ENCODE assay signal across 1 cellular context in the genomic region with DNA sequence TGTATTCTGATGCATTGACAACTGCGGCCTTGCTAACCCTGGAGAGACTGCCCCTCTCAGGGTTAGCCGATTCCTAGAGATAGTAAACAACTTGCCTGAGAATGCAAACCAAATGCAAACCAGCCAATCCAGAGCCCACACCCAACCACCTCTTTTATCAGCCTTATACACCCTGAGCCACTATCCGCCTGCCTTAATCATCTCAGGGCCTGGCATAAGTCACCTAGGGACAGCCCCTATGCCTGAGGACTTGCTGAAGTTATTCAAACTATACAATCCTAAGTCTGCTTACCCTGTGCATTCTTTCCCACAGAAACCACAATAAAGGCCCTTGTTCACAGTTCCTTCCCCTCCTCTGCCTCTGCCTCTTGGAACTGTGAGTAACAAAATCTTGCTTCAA.
TF ChIP-seq lines count a peak whose summit lies in the region.

No MANE protein-coding gene starts in this region.

TF ChIP-seq in K562, 482 proteins besides CTCF, POLR2A, EP300 and RAD21 (continued from another document and continues in another):
- TF ChIP-seq DEAF1 (CRISPR knock-in tag; IDR thresholded peaks at IDR 0.05) = no peak
- TF ChIP-seq SIN3A (IDR thresholded peaks at IDR 0.05; ENCODE audit: borderline replicate concordance in 2 of 2, control insufficient read depth in 1 of 2, low read depth in 2 of 2, low read length in 2 of 2) = no peak
- no peak for TF ChIP-seq ZNF224 (CRISPR knock-in tag; IDR thresholded peaks at IDR 0.05)
- TF ChIP-seq YBX1 (IDR thresholded peaks at IDR 0.05) = no peak
- TF ChIP-seq ZNF592 (IDR thresholded peaks at IDR 0.05) = 0 out of 2 replicates have a peak, but pooled peaks have one; percentile 19
- TF ChIP-seq, protein P1, sequence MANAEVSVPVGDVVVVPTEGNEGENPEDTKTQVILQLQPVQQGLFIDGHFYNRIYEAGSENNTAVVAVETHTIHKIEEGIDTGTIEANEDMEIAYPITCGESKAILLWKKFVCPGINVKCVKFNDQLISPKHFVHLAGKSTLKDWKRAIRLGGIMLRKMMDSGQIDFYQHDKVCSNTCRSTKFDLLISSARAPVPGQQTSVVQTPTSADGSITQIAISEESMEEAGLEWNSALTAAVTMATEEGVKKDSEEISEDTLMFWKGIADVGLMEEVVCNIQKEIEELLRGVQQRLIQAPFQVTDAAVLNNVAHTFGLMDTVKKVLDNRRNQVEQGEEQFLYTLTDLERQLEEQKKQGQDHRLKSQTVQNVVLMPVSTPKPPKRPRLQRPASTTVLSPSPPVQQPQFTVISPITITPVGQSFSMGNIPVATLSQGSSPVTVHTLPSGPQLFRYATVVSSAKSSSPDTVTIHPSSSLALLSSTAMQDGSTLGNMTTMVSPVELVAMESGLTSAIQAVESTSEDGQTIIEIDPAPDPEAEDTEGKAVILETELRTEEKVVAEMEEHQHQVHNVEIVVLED (CRISPR knock-in tag; IDR thresholded peaks at IDR 0.05) = no peak
- TF ChIP-seq, protein P2, sequence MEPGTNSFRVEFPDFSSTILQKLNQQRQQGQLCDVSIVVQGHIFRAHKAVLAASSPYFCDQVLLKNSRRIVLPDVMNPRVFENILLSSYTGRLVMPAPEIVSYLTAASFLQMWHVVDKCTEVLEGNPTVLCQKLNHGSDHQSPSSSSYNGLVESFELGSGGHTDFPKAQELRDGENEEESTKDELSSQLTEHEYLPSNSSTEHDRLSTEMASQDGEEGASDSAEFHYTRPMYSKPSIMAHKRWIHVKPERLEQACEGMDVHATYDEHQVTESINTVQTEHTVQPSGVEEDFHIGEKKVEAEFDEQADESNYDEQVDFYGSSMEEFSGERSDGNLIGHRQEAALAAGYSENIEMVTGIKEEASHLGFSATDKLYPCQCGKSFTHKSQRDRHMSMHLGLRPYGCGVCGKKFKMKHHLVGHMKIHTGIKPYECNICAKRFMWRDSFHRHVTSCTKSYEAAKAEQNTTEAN (CRISPR knock-in tag; IDR thresholded peaks at IDR 0.05) = no peak
- peak; percentile 70; the same call in 1 of the 2 replicates for TF ChIP-seq TAL1 (IDR thresholded peaks at IDR 0.05)
- TF ChIP-seq ARID1B (IDR thresholded peaks at IDR 0.05) = peak; percentile 68
- TF ChIP-seq BRD9 (IDR thresholded peaks at IDR 0.05; ENCODE audit: low read depth, partially characterized antibody) = no peak
- TF ChIP-seq ZNF184 (CRISPR knock-in tag; IDR thresholded peaks at IDR 0.05) = no peak
- TF ChIP-seq ZSCAN29 (IDR thresholded peaks at IDR 0.05) = no peak
- TF ChIP-seq, protein P3, sequence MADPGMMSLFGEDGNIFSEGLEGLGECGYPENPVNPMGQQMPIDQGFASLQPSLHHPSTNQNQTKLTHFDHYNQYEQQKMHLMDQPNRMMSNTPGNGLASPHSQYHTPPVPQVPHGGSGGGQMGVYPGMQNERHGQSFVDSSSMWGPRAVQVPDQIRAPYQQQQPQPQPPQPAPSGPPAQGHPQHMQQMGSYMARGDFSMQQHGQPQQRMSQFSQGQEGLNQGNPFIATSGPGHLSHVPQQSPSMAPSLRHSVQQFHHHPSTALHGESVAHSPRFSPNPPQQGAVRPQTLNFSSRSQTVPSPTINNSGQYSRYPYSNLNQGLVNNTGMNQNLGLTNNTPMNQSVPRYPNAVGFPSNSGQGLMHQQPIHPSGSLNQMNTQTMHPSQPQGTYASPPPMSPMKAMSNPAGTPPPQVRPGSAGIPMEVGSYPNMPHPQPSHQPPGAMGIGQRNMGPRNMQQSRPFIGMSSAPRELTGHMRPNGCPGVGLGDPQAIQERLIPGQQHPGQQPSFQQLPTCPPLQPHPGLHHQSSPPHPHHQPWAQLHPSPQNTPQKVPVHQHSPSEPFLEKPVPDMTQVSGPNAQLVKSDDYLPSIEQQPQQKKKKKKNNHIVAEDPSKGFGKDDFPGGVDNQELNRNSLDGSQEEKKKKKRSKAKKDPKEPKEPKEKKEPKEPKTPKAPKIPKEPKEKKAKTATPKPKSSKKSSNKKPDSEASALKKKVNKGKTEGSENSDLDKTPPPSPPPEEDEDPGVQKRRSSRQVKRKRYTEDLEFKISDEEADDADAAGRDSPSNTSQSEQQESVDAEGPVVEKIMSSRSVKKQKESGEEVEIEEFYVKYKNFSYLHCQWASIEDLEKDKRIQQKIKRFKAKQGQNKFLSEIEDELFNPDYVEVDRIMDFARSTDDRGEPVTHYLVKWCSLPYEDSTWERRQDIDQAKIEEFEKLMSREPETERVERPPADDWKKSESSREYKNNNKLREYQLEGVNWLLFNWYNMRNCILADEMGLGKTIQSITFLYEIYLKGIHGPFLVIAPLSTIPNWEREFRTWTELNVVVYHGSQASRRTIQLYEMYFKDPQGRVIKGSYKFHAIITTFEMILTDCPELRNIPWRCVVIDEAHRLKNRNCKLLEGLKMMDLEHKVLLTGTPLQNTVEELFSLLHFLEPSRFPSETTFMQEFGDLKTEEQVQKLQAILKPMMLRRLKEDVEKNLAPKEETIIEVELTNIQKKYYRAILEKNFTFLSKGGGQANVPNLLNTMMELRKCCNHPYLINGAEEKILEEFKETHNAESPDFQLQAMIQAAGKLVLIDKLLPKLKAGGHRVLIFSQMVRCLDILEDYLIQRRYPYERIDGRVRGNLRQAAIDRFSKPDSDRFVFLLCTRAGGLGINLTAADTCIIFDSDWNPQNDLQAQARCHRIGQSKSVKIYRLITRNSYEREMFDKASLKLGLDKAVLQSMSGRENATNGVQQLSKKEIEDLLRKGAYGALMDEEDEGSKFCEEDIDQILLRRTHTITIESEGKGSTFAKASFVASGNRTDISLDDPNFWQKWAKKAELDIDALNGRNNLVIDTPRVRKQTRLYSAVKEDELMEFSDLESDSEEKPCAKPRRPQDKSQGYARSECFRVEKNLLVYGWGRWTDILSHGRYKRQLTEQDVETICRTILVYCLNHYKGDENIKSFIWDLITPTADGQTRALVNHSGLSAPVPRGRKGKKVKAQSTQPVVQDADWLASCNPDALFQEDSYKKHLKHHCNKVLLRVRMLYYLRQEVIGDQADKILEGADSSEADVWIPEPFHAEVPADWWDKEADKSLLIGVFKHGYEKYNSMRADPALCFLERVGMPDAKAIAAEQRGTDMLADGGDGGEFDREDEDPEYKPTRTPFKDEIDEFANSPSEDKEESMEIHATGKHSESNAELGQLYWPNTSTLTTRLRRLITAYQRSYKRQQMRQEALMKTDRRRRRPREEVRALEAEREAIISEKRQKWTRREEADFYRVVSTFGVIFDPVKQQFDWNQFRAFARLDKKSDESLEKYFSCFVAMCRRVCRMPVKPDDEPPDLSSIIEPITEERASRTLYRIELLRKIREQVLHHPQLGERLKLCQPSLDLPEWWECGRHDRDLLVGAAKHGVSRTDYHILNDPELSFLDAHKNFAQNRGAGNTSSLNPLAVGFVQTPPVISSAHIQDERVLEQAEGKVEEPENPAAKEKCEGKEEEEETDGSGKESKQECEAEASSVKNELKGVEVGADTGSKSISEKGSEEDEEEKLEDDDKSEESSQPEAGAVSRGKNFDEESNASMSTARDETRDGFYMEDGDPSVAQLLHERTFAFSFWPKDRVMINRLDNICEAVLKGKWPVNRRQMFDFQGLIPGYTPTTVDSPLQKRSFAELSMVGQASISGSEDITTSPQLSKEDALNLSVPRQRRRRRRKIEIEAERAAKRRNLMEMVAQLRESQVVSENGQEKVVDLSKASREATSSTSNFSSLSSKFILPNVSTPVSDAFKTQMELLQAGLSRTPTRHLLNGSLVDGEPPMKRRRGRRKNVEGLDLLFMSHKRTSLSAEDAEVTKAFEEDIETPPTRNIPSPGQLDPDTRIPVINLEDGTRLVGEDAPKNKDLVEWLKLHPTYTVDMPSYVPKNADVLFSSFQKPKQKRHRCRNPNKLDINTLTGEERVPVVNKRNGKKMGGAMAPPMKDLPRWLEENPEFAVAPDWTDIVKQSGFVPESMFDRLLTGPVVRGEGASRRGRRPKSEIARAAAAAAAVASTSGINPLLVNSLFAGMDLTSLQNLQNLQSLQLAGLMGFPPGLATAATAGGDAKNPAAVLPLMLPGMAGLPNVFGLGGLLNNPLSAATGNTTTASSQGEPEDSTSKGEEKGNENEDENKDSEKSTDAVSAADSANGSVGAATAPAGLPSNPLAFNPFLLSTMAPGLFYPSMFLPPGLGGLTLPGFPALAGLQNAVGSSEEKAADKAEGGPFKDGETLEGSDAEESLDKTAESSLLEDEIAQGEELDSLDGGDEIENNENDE (IDR thresholded peaks at IDR 0.05; ENCODE audit: low read depth, low read length) = no peak
- no peak for TF ChIP-seq MEF2D (tag; conservative IDR thresholded peaks at IDR 0.05; ENCODE audit: low read depth)
- TF ChIP-seq FOSL1 (tag; conservative IDR thresholded peaks at IDR 0.05) = no peak
- TF ChIP-seq GTF2A2 (tag; IDR thresholded peaks at IDR 0.05) = no peak
- no peak for TF ChIP-seq ZBED1 (IDR thresholded peaks at IDR 0.05)
- TF ChIP-seq KLF16 (IDR thresholded peaks at IDR 0.05) = no peak
- no peak for TF ChIP-seq DNMT1 (IDR thresholded peaks at IDR 0.05)
- TF ChIP-seq FOS (IDR thresholded peaks at IDR 0.05; ENCODE audit: extremely low read depth, insufficient read length) = no peak
- TF ChIP-seq DPF2 (IDR thresholded peaks at IDR 0.05) = peak; percentile 46; the same call in 1 of the 2 replicates
- no peak for TF ChIP-seq BRF2 (IDR thresholded peaks at IDR 0.05; ENCODE audit: borderline replicate concordance, insufficient read depth, insufficient read length)
- no peak for TF ChIP-seq SMARCC2 (IDR thresholded peaks at IDR 0.05; ENCODE audit: low read depth)
- TF ChIP-seq FOXK2 (conservative IDR thresholded peaks at IDR 0.05 in 1 of 2, IDR thresholded peaks at IDR 0.05 in 1 of 2; ENCODE audit: low read depth in 2 of 2) = peak in 1 of 2 experiments; percentile 32; a peak in 1 of 4 replicates
- TF ChIP-seq, protein P4, sequence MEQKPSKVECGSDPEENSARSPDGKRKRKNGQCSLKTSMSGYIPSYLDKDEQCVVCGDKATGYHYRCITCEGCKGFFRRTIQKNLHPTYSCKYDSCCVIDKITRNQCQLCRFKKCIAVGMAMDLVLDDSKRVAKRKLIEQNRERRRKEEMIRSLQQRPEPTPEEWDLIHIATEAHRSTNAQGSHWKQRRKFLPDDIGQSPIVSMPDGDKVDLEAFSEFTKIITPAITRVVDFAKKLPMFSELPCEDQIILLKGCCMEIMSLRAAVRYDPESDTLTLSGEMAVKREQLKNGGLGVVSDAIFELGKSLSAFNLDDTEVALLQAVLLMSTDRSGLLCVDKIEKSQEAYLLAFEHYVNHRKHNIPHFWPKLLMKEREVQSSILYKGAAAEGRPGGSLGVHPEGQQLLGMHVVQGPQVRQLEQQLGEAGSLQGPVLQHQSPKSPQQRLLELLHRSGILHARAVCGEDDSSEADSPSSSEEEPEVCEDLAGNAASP (IDR thresholded peaks at IDR 0.05) = peak; percentile 58
- TF ChIP-seq CSDE1 (IDR thresholded peaks at IDR 0.05) = no peak
- TF ChIP-seq KAT8 (IDR thresholded peaks at IDR 0.05; ENCODE audit: low read depth) = no peak
- TF ChIP-seq, protein P5, sequence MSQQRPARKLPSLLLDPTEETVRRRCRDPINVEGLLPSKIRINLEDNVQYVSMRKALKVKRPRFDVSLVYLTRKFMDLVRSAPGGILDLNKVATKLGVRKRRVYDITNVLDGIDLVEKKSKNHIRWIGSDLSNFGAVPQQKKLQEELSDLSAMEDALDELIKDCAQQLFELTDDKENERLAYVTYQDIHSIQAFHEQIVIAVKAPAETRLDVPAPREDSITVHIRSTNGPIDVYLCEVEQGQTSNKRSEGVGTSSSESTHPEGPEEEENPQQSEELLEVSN (IDR thresholded peaks at IDR 0.05; ENCODE audit: borderline replicate concordance in 1 of 2, extremely low read depth in 1 of 2, insufficient read depth in 1 of 2, insufficient read length in 1 of 2, low read depth in 1 of 2, low read length in 1 of 2, poor library complexity in 1 of 2, severe bottlenecking in 1 of 2) = no peak
- no peak for TF ChIP-seq NR1H2 (CRISPR knock-in tag; IDR thresholded peaks at IDR 0.05)
- TF ChIP-seq NR4A1 (CRISPR knock-in tag; IDR thresholded peaks at IDR 0.05) = no peak
- TF ChIP-seq NR4A1 (tag; IDR thresholded peaks at IDR 0.05) = no peak
